In genomic region chr5:22611327-22611726, GRCh38 we compare ENCODE assay signal across 17 cellular contexts.
DNase-seq lines count a peak whose midpoint lies in the region; ATAC-seq, FAIRE-seq and TF ChIP-seq lines count a peak whose summit lies in the region.
"Had no signal": no experiment of that assay in that cellular context is flagged by ENCODE, and none has a peak within 500 bp of the region (broad histone marks: within the 10 kb centered on the region; RNA-seq: fewer than 3 reads in every experiment).

No MANE protein-coding gene starts in this region.

- in situ Hi-C loops in HAP-1 (cut with MboI; ENCODE audit: low sequenced_read_pairs), result no loop called here

- H3F3A ChIP-seq in neural progenitor cell (ENCODE audit: low read depth), result no peaks in the 10 kb centered on the region

- no peak overlapping the region for H3K9ac ChIP-seq in neural progenitor cell
- H3K9ac ChIP-seq: BLaER1 treated with 17β-estradiol and CSF1 and Interleukin-3, amounts not matched to agents 10 nM and 100 nM had no signal

- H3K27me3 ChIP-seq in neural progenitor cell (peaks cover 16% of the 10 kb centered on the region), HAP-1 (ENCODE audit: low read depth) (no peaks in the 10 kb centered on the region)
- H3K27me3 ChIP-seq: BLaER1 treated with 17β-estradiol and CSF1 and Interleukin-3, amounts not matched to agents 10 nM and 100 nM had no signal

- TF ChIP-seq CTCF in GM10248 (IDR thresholded peaks at IDR 0.05; ENCODE audit: control extremely low read depth, extremely low read depth, low read depth, missing control alignments) (peak; percentile 6), epithelial cell of esophagus (IDR thresholded peaks at IDR 0.05; ENCODE audit: insufficient read depth, low read depth, low read length, missing control alignments) (no peak), neural progenitor cell (IDR thresholded peaks at IDR 0.05) (no peak)

- H3K4me2 ChIP-seq in neural progenitor cell, result no peak overlapping the region
- H3K4me2 ChIP-seq: BLaER1 treated with 17β-estradiol and CSF1 and Interleukin-3, amounts not matched to agents 10 nM and 100 nM had no signal

- peak; percentile 38 for FAIRE-seq in H54 (lab: Jason Lieb, UNC)
- FAIRE-seq: GM12878, HepG2 had no signal

- H3K36me3 Mint-ChIP-seq in neural progenitor cell (no peaks in the 10 kb centered on the region), T-cell (no peaks in the 10 kb centered on the region)
- H3K36me3 Mint-ChIP-seq: CD8-positive, alpha-beta T cell; IgD-negative memory B cell had no signal

- H3K4me3 ChIP-seq in epithelial cell of esophagus (ENCODE audit: low read length), result no peak overlapping the region
- H3K4me3 ChIP-seq in neural progenitor cell, result no peak overlapping the region
- H3K4me3 ChIP-seq in HAP-1, result no peak overlapping the region
- H3K4me3 ChIP-seq: BLaER1 treated with 17β-estradiol and CSF1 and Interleukin-3, amounts not matched to agents 10 nM and 100 nM; GM12878 had no signal

- no peaks in the 10 kb centered on the region for H4K20me1 ChIP-seq in neural progenitor cell (ENCODE audit: low read depth)
- H4K20me1 ChIP-seq: BLaER1 treated with 17β-estradiol and CSF1 and Interleukin-3, amounts not matched to agents 10 nM and 100 nM had no signal

- H3K4me1 ChIP-seq in neural progenitor cell (peaks cover 4% of the 10 kb centered on the region), HAP-1 (no peaks in the 10 kb centered on the region)
- H3K4me1 ChIP-seq: BLaER1 treated with 17β-estradiol and CSF1 and Interleukin-3, amounts not matched to agents 10 nM and 100 nM had no signal

- H3K9me3 ChIP-seq in neural progenitor cell (ENCODE audit: low read depth) (no peaks in the 10 kb centered on the region), HAP-1 (no peaks in the 10 kb centered on the region)

- H2AFZ ChIP-seq in neural progenitor cell (replicated peaks), result no peak overlapping the region

- ATAC-seq in T-cell (replicated peaks in 1 of 4), result no peak
- ATAC-seq: CD8-positive, alpha-beta T cell; GM12878; HepG2 had no signal

- no peak for TF ChIP-seq POLR2A in H54 (IDR thresholded peaks at IDR 0.05; ENCODE audit: low read depth, low read length)

- H3K27ac Mint-ChIP-seq in neural progenitor cell (no peak overlapping the region), T-cell (no peak overlapping the region)
- H3K27ac Mint-ChIP-seq: B cell; CD8-positive, alpha-beta T cell; IgD-negative memory B cell had no signal

- CTCF ChIA-PET in GM10248 (lab: Yijun Ruan, JAX), result no interaction called here
- CTCF ChIA-PET in T-cell (lab: Charles Lee), result no interaction called here

- H3K27me3 Mint-ChIP-seq in neural progenitor cell (ENCODE audit: insufficient read depth, low read depth) (no peaks in the 10 kb centered on the region), T-cell (no peaks in the 10 kb centered on the region)
- H3K27me3 Mint-ChIP-seq: B cell, IgD-negative memory B cell had no signal

- H3K9me3 Mint-ChIP-seq in neural progenitor cell (peaks cover 9% of the 10 kb centered on the region), T-cell (peaks cover 15 to 20% (median 19%) of the 10 kb centered on the region in 3 donors)

- POLR2A ChIA-PET in GM10248 (lab: Yijun Ruan, JAX) (no interaction called here), T-cell (lab: Charles Lee) (no interaction called here)

- H3K4me3 Mint-ChIP-seq in neural progenitor cell (no peak overlapping the region), T-cell (no peak overlapping the region)
- H3K4me3 Mint-ChIP-seq: B cell; CD8-positive, alpha-beta T cell; IgD-negative memory B cell had no signal

- H3K79me2 ChIP-seq in neural progenitor cell (ENCODE audit: low read depth), result no peaks in the 10 kb centered on the region

- DNase-seq in GM10248 (ENCODE audit: extremely low spot score), result no peak
- DNase-seq in H54 (ENCODE audit: insufficient read length, low spot score), result no peak
- peak; percentile 17 for DNase-seq in epithelial cell of esophagus (ENCODE audit: low read depth)
- peak; percentile 39 for DNase-seq in neural progenitor cell (ENCODE audit: low spot score)
- no peak for DNase-seq in HAP-1 (ENCODE audit: low spot score in 2 of 2)
- no peak for DNase-seq in NCI-H1930 (lab: John Stamatoyannopoulos, UW)
- DNase-seq in T-cell, result no peak
- DNase-seq: Calu3; CD8-positive, alpha-beta T cell; DMS79 treated with DMSO at 0.1 percent for 48 hours; GF-D8; H7 had no signal

- H3K4me1 Mint-ChIP-seq in neural progenitor cell, result peaks cover 8% of the 10 kb centered on the region
- H3K4me1 Mint-ChIP-seq in T-cell, result no peaks in the 10 kb centered on the region
- H3K4me1 Mint-ChIP-seq: B cell, IgD-negative memory B cell had no signal

- no peaks in the 10 kb centered on the region for H3K36me3 ChIP-seq in neural progenitor cell
- H3K36me3 ChIP-seq in HAP-1 (replicated peaks), result no peaks in the 10 kb centered on the region
- H3K36me3 ChIP-seq: BLaER1 treated with 17β-estradiol and CSF1 and Interleukin-3, amounts not matched to agents 10 nM and 100 nM had no signal

- no peak overlapping the region for H3K27ac ChIP-seq in neural progenitor cell
- H3K27ac ChIP-seq: BLaER1 treated with 17β-estradiol and CSF1 and Interleukin-3, amounts not matched to agents 10 nM and 100 nM had no signal

Comparison
In these comparisons a context has a peak if more than half of its experiments do, and no peak if none do; other contexts are left out.
1. DNase-seq: peak in epithelial cell of esophagus (single experiment) and neural progenitor cell (single experiment); none in GM10248 (single experiment), H54 (single experiment), HAP-1 (0 of 2), NCI-H1930 (0 of 2) and T-cell (0 of 34).